In genomic region chr16:57432989-57433388, GRCh38 we compare ENCODE assay signal across 27 cellular contexts. TPM values are rescaled to one million over a fixed set of nuclear protein-coding genes. Genes with fewer than 3 reads are reported as not detected.
"Had no signal": no experiment of that assay in that cellular context is flagged by ENCODE, and none has a peak within 500 bp of the region (broad histone marks: within the 10 kb centered on the region; RNA-seq: fewer than 3 reads in every experiment).

No MANE protein-coding gene starts in this region.

- H3K27me3 Mint-ChIP-seq: dendritic cell treated with granulocyte-macrophage colony-stimulating factor and Interleukin-4, amounts not matched to agents 40 ng/mL and 50 ng/mL, for 4 days had no signal

- H3K9me3 ChIP-seq: heart right ventricle, lower lobe of right lung, SJSA1, tibial artery had no signal

- H3K9me3 Mint-ChIP-seq: dendritic cell treated with granulocyte-macrophage colony-stimulating factor and Interleukin-4, amounts not matched to agents 40 ng/mL and 50 ng/mL, for 4 days; natural killer cell; WTC11 had no signal

- DNase-seq: activated effector memory CD4-positive, alpha-beta T cell treated with Interleukin-2 at 50 U/mL for 16 hours; activated T-cell treated with anti-CD3 and anti-CD28 coated beads, Interleukin-2, amount 50 U/mL, for 48 hours; aorta; brain microvascular endothelial cell; caudate nucleus; effector CD4-positive, alpha-beta T cell; foreskin fibroblast; heart right ventricle; kidney; lower lobe of right lung; mesendoderm; natural killer cell; retina; stimulated activated CD4-positive, alpha-beta T cell treated with anti-CD3 and anti-CD28 coated beads, Interleukin-4, amount 100 ng/mL, for 1 hour; stimulated activated naive CD4-positive, alpha-beta T cell treated with Interleukin-2 at 50 U/mL for 16 hours; substantia nigra; T-helper 9 cell; tibial artery had no signal

- H3K4me3 ChIP-seq: heart right ventricle, lower lobe of right lung, SJSA1, tibial artery had no signal

- ATAC-seq: heart right ventricle, lower lobe of right lung, natural killer cell, WTC11 had no signal

- H3K27me3 ChIP-seq: brain microvascular endothelial cell, heart right ventricle, SJSA1, tibial artery had no signal

- H3K4me1 ChIP-seq: heart right ventricle, lower lobe of right lung, SJSA1, tibial artery had no signal

- H3K27ac Mint-ChIP-seq: dendritic cell treated with granulocyte-macrophage colony-stimulating factor and Interleukin-4, amounts not matched to agents 40 ng/mL and 50 ng/mL, for 4 days; natural killer cell; WTC11 had no signal

- H3K27ac ChIP-seq: brain microvascular endothelial cell, heart right ventricle, lower lobe of right lung, SJSA1, tibial artery had no signal

- H3K4me1 Mint-ChIP-seq: natural killer cell, WTC11 had no signal

- H3K4me3 Mint-ChIP-seq: dendritic cell treated with granulocyte-macrophage colony-stimulating factor and Interleukin-4, amounts not matched to agents 40 ng/mL and 50 ng/mL, for 4 days; natural killer cell; WTC11 had no signal

RNA-seq across cellular contexts. Expression of gene CCL17, which starts 28.4 kb away (rescaled TPM):
- total RNA-seq: epithelial cell of proximal tubule, fibroblast of lung, natural killer cell, osteoblast, posterior vena cava, SJSA1, urinary bladder, WTC11 had no signal
- polyA plus RNA-seq: adipose tissue, aorta, fibroblast of lung, urinary bladder had no signal
